7 cellular contexts compared by ENCODE assay signal in genomic region chr17:81684442-81684911, GRCh38. TPM values are rescaled to one million over a fixed set of nuclear protein-coding genes. Genes with fewer than 3 reads are reported as not detected.
DNase-seq lines count a peak whose midpoint lies in the region; ATAC-seq and TF ChIP-seq lines count a peak whose summit lies in the region.

No MANE protein-coding gene starts in this region.

- intact Hi-C loops in PC-3 (cut with micrococcal nuclease), result no loop called here

- H2AFZ ChIP-seq in PC-3 (ENCODE audit: low read length) (no peak overlapping the region), osteoblast (ENCODE audit: low read length) (no peak overlapping the region)

- H3K9me3 ChIP-seq in PC-3 (ENCODE audit: low read length) (no peaks in the 10 kb centered on the region), esophagus (ENCODE audit: control insufficient read depth in 2 of 2, insufficient read depth in 1 of 2, low read depth in 1 of 2, low read length in 1 of 2) (no peaks in the 10 kb centered on the region), osteoblast (ENCODE audit: low read depth, low read length) (no peaks in the 10 kb centered on the region)

- peak overlapping the region; percentile 87 for H3K4me3 ChIP-seq in PC-3 (ENCODE audit: low read length)
- peak overlapping the region; percentile 87 to 97 for H3K4me3 ChIP-seq in esophagus (ENCODE audit: low read depth in 1 of 2, low read length in 2 of 2)
- peak overlapping the region; percentile 97 for H3K4me3 ChIP-seq in osteoblast (ENCODE audit: insufficient read depth, low read length)

- 2% methylated on average over 16 of the region's 16 CpGs for WGBS in esophagus, 2 donors

- TSS peak; percentile 82 for BruUV-seq in PC-3 (replicated peaks; lab: Mats Ljungman, UMichigan)

- peaks cover 24% of the 10 kb centered on the region for H3K4me1 ChIP-seq in PC-3 (ENCODE audit: insufficient read depth, low read length)
- H3K4me1 ChIP-seq in esophagus (ENCODE audit: control insufficient read depth in 2 of 2, insufficient read depth in 2 of 2, low read length in 1 of 2), result peaks cover 2 to 25% of the 10 kb centered on the region in 2 donors
- H3K4me1 ChIP-seq in osteoblast (ENCODE audit: insufficient read depth, low read length), result peaks cover 23% of the 10 kb centered on the region

- H3K9me2 ChIP-seq in PC-3 (replicated peaks; ENCODE audit: low read length), result no peaks in the 10 kb centered on the region

- peaks cover 5% of the 10 kb centered on the region for H3F3A ChIP-seq in PC-3 (ENCODE audit: low read length, unreplicated experiment)

- POLR2A ChIA-PET in PC-3 (lab: Charles Lee; ENCODE audit: unreplicated experiment), result interaction anchor here (0.7 to 1.0 kb wide), 2 partner anchors 16 to 18 kb away, joined by 4 to 6 read pairs; partner anchors contain the start of gene MRPL12

- no peak for TF ChIP-seq CTCF in PC-3 (conservative IDR thresholded peaks at IDR 0.05; ENCODE audit: low read depth, low read length)
- no peak for TF ChIP-seq CTCF in osteoblast (IDR thresholded peaks at IDR 0.05; ENCODE audit: extremely low read depth, low read depth, low read length)

- CTCF ChIA-PET in PC-3 (lab: Charles Lee), result no interaction called here

- H4K20me1 ChIP-seq in PC-3 (ENCODE audit: low read length) (peaks cover 47% of the 10 kb centered on the region), osteoblast (ENCODE audit: insufficient read depth, low read length) (peaks cover 59% of the 10 kb centered on the region)

- H3K9ac ChIP-seq in PC-3 (ENCODE audit: low read length), result peak overlapping the region; percentile 95

- H3K79me2 ChIP-seq in PC-3 (ENCODE audit: low read length), result peaks cover 84% of the 10 kb centered on the region
- H3K79me2 ChIP-seq in osteoblast (ENCODE audit: insufficient read depth, low read length), result peaks cover 93% of the 10 kb centered on the region

- peaks cover 34% of the 10 kb centered on the region for H3K36me3 ChIP-seq in PC-3 (ENCODE audit: low read depth, low read length)
- H3K36me3 ChIP-seq in esophagus (ENCODE audit: control insufficient read depth in 2 of 2, insufficient read depth in 2 of 2, low read length in 1 of 2), result peaks cover 0 to 36% of the 10 kb centered on the region in 2 donors
- H3K36me3 ChIP-seq in osteoblast (ENCODE audit: insufficient read depth, low read length), result peaks cover 45% of the 10 kb centered on the region

- ATAC-seq in GM19467 (IDR thresholded peaks at IDR 0.05; ENCODE audit: unreplicated experiment), result peak; percentile 3
- peak; percentile 56 for ATAC-seq in PC-3

- no peaks in the 10 kb centered on the region for H3K27me3 ChIP-seq in PC-3 (ENCODE audit: low read length)
- H3K27me3 ChIP-seq in esophagus (ENCODE audit: control insufficient read depth in 1 of 2, insufficient read depth in 2 of 2, low read length in 2 of 2), result no peaks in the 10 kb centered on the region
- no peaks in the 10 kb centered on the region for H3K27me3 ChIP-seq in osteoblast (ENCODE audit: insufficient read depth, low read length)

- peak; percentile 85 for DNase-seq in PC-3
- peak; percentile 99 for DNase-seq in osteoblast (ENCODE audit: insufficient read length, low spot score, missing footprints)
- DNase-seq in OCI-M2 (lab: John Stamatoyannopoulos, UW; ENCODE audit: unreplicated experiment), result no peak
- no peak for DNase-seq in HuH-7.5 (ENCODE audit: low spot score)
- no peak for DNase-seq in GF-D8 (lab: John Stamatoyannopoulos, UW)

- H3K4me2 ChIP-seq in PC-3 (ENCODE audit: low read length), result peak overlapping the region; percentile 96
- peak overlapping the region; percentile 91 for H3K4me2 ChIP-seq in osteoblast (ENCODE audit: insufficient read depth, low read length)

- H3K27ac ChIP-seq in PC-3 (ENCODE audit: low read length) (peak overlapping the region; percentile 94), esophagus (ENCODE audit: low read depth in 2 of 2, low read length in 1 of 2) (peak overlapping the region; percentile 91 to 96), osteoblast (ENCODE audit: low read depth, low read length) (peak overlapping the region; percentile 91)

RNA-seq across cellular contexts. Expression of gene HGS, which starts 0.7 kb away (rescaled TPM):
- 177 and 194 TPM in 2 replicates for total RNA-seq in PC-3 (2014; rRNA removed)
- 100 to 1,000 TPM in 1 of 2 donors, 10 to 100 TPM in 1; 83.6 to 131 TPM for polyA plus RNA-seq in esophagus
- 100 and 110 TPM in 2 replicates for total RNA-seq in osteoblast

RNA-seq across cellular contexts. Expression of gene ARL16, which starts 0.9 kb away (rescaled TPM):
- total RNA-seq in PC-3 (2014; rRNA removed) (52.6 and 68.8 TPM in 2 replicates), osteoblast (24.5 and 26.1 TPM in 2 replicates)
- 10 to 100 TPM; 36.2 to 53.9 TPM for polyA plus RNA-seq in esophagus

RNA-seq across cellular contexts. Expression of gene CCDC137, which starts 17.9 kb away (rescaled TPM):
- total RNA-seq in PC-3 (2014; rRNA removed) (49.9 and 71.0 TPM in 2 replicates), osteoblast (4.7 and 5.6 TPM in 2 replicates)
- polyA plus RNA-seq in esophagus, result 10 to 100 TPM; 22.2 to 33.0 TPM

RNA-seq across cellular contexts. Expression of gene OXLD1, which starts 18.1 kb away (rescaled TPM):
- 46.7 and 68.9 TPM in 2 replicates for total RNA-seq in PC-3 (2014; rRNA removed)
- 10 to 100 TPM; 38.1 to 46.1 TPM for polyA plus RNA-seq in esophagus
- 21.0 and 21.5 TPM in 2 replicates for total RNA-seq in osteoblast

RNA-seq across cellular contexts. Expression of gene MRPL12, which starts 18.7 kb away (rescaled TPM):
- 100 and 108 TPM in 2 replicates for total RNA-seq in PC-3 (2014; rRNA removed)
- polyA plus RNA-seq in esophagus, result 100 to 1,000 TPM; 136 to 173 TPM
- 6.2 and 8.8 TPM in 2 replicates for total RNA-seq in osteoblast

Comparison
In these comparisons a context has a peak if more than half of its experiments do, and no peak if none do; other contexts are left out.
1. DNase-seq: peak in PC-3 (single experiment) and osteoblast (single experiment); none in OCI-M2 (single experiment), HuH-7.5 (single experiment) and GF-D8 (single experiment).
2. Peak in every context shown above with its lines, with median percentiles within 50 percentile points of each other: H3K27ac ChIP-seq and H3K4me3 ChIP-seq.